28 cellular contexts compared by ENCODE assay signal in genomic region chr17:78859051-78859450, GRCh38. TPM values are rescaled to one million over a fixed set of nuclear protein-coding genes. Genes with fewer than 3 reads are reported as not detected.
"Had no signal": no experiment of that assay in that cellular context is flagged by ENCODE, and none has a peak within 500 bp of the region (broad histone marks: within the 10 kb centered on the region; RNA-seq: fewer than 3 reads in every experiment).

No MANE protein-coding gene starts in this region.

- H3K27ac ChIP-seq: brain microvascular endothelial cell, coronary artery, foreskin keratinocyte, gastrocnemius medialis, heart left ventricle had no signal

- H3K4me3 ChIP-seq: coronary artery, esophagus muscularis mucosa, gastrocnemius medialis, heart left ventricle had no signal

- ATAC-seq: activated CD4-positive, alpha-beta T cell treated with anti-CD3 and anti-CD28 coated beads for 36 hours; activated CD8-positive, alpha-beta T cell treated with anti-CD3 and anti-CD28 coated beads, Interleukin-2, amount 10 ng/mL, durations not matched to agents 7 days and 5 days; activated naive CD4-positive, alpha-beta T cell treated with anti-CD3 and anti-CD28 coated beads, Interleukin-2, amount 50 U/mL, for 72 hours; activated T-cell treated with anti-CD3 and anti-CD28 coated beads, Interleukin-2, amount 50 U/mL, for 72 hours; effector memory CD8-positive, alpha-beta T cell; foreskin keratinocyte; gastrocnemius medialis; heart left ventricle; T-helper 17 cell had no signal

- H3K27me3 ChIP-seq: brain microvascular endothelial cell, esophagus muscularis mucosa, foreskin keratinocyte, gastrocnemius medialis, heart left ventricle had no signal

- H3K4me1 ChIP-seq: foreskin keratinocyte had no signal

- H3K9me3 ChIP-seq: esophagus muscularis mucosa, gastrocnemius medialis, heart left ventricle had no signal

- DNase-seq: activated CD4-positive, alpha-beta memory T cell treated with anti-CD3 and anti-CD28 coated beads for 36 hours; activated CD4-positive, alpha-beta T cell treated with anti-CD3 and anti-CD28 coated beads for 36 hours; activated CD4-positive, alpha-beta T cell treated with anti-CD3 and anti-CD28 coated beads, Interleukin-2, amount 10 ng/mL, durations not matched to agents 24 days and 14 days; activated CD4-positive, CD25-positive, alpha-beta regulatory T cell; activated CD4-positive, CD25-positive, alpha-beta regulatory T cell treated with anti-CD3 and anti-CD28 coated beads, Interleukin-2, amount 50 U/mL, for 72 hours; activated CD8-positive, alpha-beta memory T cell treated with anti-CD3 and anti-CD28 coated beads, Interleukin-2, amount 50 U/mL, for 48 hours; activated CD8-positive, alpha-beta T cell treated with anti-CD3 and anti-CD28 coated beads, Interleukin-2, amount 10 ng/mL, durations not matched to agents 7 days and 5 days; activated gamma-delta T cell; activated naive CD4-positive, alpha-beta T cell; activated naive CD4-positive, alpha-beta T cell treated with anti-CD3 and anti-CD28 coated beads, Interleukin-2, amount 10 ng/mL, durations not matched to agents 7 days and 5 days; activated naive CD8-positive, alpha-beta T cell treated with anti-CD3 and anti-CD28 coated beads, Interleukin-2, amount 10 ng/mL, durations not matched to agents 7 days and 5 days; activated T-cell treated with anti-CD3 and anti-CD28 coated beads for 4 hours; activated T-cell treated with anti-CD3 and anti-CD28 coated beads, Interleukin-2, amount 50 U/mL, for 24 hours; activated T-cell treated with anti-CD3 and anti-CD28 coated beads, Interleukin-2, amount 50 U/mL, for 72 hours; brain microvascular endothelial cell; effector CD4-positive, alpha-beta T cell; effector memory CD8-positive, alpha-beta T cell; erythroblast; foreskin keratinocyte; gastrocnemius medialis; glutamatergic neuron; heart left ventricle; T-helper 1 cell; T-helper 17 cell; T1000 had no signal

RNA-seq across cellular contexts. Expression of gene CEP295NL, which starts 44.0 kb away (rescaled TPM):
- total RNA-seq: activated CD4-positive, alpha-beta memory T cell treated with anti-CD3 and anti-CD28 coated beads for 36 hours; activated CD4-positive, alpha-beta T cell treated with anti-CD3 and anti-CD28 coated beads for 36 hours had no signal
